Comparison of ENCODE assay signal across 1 cellular context in the genomic region with DNA sequence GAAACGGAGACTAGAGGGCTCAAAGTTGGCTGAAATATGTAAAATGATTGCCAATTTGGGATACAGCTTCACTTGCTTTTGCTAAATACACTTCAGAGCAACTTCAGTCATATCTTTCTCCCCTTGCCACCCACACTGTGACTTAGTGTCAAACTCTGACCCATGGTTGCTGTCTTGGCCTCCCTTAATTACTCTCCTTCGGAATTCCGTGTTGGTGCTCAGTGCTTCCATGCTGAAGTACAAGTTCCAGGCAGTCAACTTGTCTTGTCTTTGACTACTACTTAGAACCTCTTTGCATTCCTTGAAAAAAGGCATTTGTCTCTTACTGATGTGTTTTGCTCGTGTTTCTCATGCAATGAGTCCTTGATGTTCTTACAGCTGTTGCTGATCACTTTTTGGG.
TF ChIP-seq lines count a peak whose summit lies in the region.

No MANE protein-coding gene starts in this region.

TF ChIP-seq in GM23338, 12 proteins besides CTCF, POLR2A, EP300 and RAD21 (continued from another document):
- TF ChIP-seq, protein P1, sequence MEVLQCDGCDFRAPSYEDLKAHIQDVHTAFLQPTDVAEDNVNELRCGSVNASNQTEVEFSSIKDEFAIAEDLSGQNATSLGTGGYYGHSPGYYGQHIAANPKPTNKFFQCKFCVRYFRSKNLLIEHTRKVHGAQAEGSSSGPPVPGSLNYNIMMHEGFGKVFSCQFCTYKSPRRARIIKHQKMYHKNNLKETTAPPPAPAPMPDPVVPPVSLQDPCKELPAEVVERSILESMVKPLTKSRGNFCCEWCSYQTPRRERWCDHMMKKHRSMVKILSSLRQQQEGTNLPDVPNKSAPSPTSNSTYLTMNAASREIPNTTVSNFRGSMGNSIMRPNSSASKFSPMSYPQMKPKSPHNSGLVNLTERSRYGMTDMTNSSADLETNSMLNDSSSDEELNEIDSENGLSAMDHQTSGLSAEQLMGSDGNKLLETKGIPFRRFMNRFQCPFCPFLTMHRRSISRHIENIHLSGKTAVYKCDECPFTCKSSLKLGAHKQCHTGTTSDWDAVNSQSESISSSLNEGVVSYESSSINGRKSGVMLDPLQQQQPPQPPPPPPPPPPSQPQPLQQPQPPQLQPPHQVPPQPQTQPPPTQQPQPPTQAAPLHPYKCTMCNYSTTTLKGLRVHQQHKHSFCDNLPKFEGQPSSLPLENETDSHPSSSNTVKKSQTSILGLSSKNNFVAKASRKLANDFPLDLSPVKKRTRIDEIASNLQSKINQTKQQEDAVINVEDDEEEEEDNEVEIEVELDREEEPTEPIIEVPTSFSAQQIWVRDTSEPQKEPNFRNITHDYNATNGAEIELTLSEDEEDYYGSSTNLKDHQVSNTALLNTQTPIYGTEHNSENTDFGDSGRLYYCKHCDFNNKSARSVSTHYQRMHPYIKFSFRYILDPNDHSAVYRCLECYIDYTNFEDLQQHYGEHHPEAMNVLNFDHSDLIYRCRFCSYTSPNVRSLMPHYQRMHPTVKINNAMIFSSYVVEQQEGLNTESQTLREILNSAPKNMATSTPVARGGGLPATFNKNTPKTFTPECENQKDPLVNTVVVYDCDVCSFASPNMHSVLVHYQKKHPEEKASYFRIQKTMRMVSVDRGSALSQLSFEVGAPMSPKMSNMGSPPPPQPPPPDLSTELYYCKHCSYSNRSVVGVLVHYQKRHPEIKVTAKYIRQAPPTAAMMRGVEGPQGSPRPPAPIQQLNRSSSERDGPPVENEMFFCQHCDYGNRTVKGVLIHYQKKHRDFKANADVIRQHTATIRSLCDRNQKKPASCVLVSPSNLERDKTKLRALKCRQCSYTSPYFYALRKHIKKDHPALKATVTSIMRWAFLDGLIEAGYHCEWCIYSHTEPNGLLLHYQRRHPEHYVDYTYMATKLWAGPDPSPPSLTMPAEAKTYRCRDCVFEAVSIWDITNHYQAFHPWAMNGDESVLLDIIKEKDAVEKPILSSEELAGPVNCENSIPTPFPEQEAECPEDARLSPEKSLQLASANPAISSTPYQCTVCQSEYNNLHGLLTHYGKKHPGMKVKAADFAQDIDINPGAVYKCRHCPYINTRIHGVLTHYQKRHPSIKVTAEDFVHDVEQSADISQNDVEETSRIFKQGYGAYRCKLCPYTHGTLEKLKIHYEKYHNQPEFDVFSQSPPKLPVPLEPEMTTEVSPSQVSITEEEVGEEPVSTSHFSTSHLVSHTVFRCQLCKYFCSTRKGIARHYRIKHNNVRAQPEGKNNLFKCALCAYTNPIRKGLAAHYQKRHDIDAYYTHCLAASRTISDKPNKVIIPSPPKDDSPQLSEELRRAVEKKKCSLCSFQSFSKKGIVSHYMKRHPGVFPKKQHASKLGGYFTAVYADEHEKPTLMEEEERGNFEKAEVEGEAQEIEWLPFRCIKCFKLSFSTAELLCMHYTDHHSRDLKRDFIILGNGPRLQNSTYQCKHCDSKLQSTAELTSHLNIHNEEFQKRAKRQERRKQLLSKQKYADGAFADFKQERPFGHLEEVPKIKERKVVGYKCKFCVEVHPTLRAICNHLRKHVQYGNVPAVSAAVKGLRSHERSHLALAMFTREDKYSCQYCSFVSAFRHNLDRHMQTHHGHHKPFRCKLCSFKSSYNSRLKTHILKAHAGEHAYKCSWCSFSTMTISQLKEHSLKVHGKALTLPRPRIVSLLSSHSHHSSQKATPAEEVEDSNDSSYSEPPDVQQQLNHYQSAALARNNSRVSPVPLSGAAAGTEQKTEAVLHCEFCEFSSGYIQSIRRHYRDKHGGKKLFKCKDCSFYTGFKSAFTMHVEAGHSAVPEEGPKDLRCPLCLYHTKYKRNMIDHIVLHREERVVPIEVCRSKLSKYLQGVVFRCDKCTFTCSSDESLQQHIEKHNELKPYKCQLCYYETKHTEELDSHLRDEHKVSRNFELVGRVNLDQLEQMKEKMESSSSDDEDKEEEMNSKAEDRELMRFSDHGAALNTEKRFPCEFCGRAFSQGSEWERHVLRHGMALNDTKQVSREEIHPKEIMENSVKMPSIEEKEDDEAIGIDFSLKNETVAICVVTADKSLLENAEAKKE (CRISPR knock-in tag; IDR thresholded peaks at IDR 0.05) = no peak
- TF ChIP-seq JUNB (IDR thresholded peaks at IDR 0.05; ENCODE audit: unreplicated experiment) (no peak), EZH2phosphoT487 (IDR thresholded peaks at IDR 0.05; ENCODE audit: unreplicated experiment) (no peak), STAT1 (IDR thresholded peaks at IDR 0.05; ENCODE audit: unreplicated experiment) (no peak), CREB1 (CRISPR knock-in tag; IDR thresholded peaks at IDR 0.05; ENCODE audit: low read depth) (no peak)
